In the genomic region with DNA sequence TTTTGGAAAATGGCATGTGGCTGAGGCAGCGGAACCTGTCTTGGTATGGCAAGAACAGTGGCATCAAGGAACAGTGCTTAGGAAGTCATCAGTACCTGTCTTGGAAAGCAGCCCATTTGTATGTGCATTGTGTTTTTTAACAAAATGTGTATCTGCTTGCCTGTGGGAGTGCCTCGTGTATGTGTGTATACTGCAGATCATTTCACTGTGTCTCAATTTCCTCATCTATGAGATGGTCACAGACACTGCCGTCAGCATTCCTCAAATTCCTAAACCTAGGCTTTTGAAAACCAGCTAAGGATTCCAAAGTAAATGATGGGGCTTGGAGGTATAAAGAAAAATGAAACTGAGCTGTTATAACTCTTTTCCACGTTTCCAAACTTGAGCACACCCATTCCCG, we compare ENCODE assay signal across 16 cellular contexts.
DNase-seq lines count a peak whose midpoint lies in the region; ATAC-seq and TF ChIP-seq lines count a peak whose summit lies in the region.
"Had no signal": no experiment of that assay in that cellular context is flagged by ENCODE, and none has a peak within 500 bp of the region (broad histone marks: within the 10 kb centered on the region; RNA-seq: fewer than 3 reads in every experiment).

No MANE protein-coding gene starts in this region.

- H3K4me1 Mint-ChIP-seq in HFFc6 (ENCODE audit: low read depth): peaks cover 54% of the 10 kb centered on the region
- H3K4me1 Mint-ChIP-seq in type B pancreatic cell (ENCODE audit: unreplicated experiment): peaks cover 32% of the 10 kb centered on the region

- H3K36me3 Mint-ChIP-seq in HFFc6 (ENCODE audit: low read depth) (no peaks in the 10 kb centered on the region), type B pancreatic cell (no peaks in the 10 kb centered on the region)
- H3K36me3 Mint-ChIP-seq: activated naive CD8-positive, alpha-beta T cell had no signal

- 78 to 87% methylated on average over 5 of the region's 5 CpGs for WGBS in thyroid gland, 2 donors

- H3K4me3 ChIP-seq in astrocyte of the spinal cord (ENCODE audit: low read depth, low read length): no peak overlapping the region
- no peak overlapping the region for H3K4me3 ChIP-seq in thyroid gland (replicated peaks in 1 of 3)
- H3K4me3 ChIP-seq: HAP-1, right lobe of liver had no signal

- no peaks in the 10 kb centered on the region for H3K4me1 ChIP-seq in thyroid gland
- H3K4me1 ChIP-seq: right lobe of liver had no signal

- intact Hi-C loops in thyroid gland (cut with DNase I): no loop called here

- H3K9me3 ChIP-seq in thyroid gland: no peaks in the 10 kb centered on the region
- H3K9me3 ChIP-seq: HAP-1, right lobe of liver had no signal

- no peaks in the 10 kb centered on the region; the same call in 1 of the 2 replicates for H3K27me3 Mint-ChIP-seq in HFFc6 (ENCODE audit: insufficient read depth)
- H3K27me3 Mint-ChIP-seq in type B pancreatic cell: no peaks in the 10 kb centered on the region
- H3K27me3 Mint-ChIP-seq: activated naive CD8-positive, alpha-beta T cell; natural killer cell treated with Interleukin-12 subunit alpha and Interleukin-12 subunit beta and Interleukin-15 and Interleukin-18, amount 100 ng/mL, for 72 hours; stimulated activated naive CD8-positive, alpha-beta T cell treated with anti-CD3 and anti-CD28 coated beads, Interleukin-15, Interleukin-2, amounts not matched to agents 100 ng/mL and 50 ng/mL, for 24 hours had no signal

- no peak for TF ChIP-seq POLR2A in thyroid gland (IDR thresholded peaks at IDR 0.05)

- in situ Hi-C loops in astrocyte of the spinal cord (cut with HindIII; ENCODE audit: low sequenced_read_pairs): no loop called here

- H3K36me3 ChIP-seq in thyroid gland: no peaks in the 10 kb centered on the region
- H3K36me3 ChIP-seq: HAP-1, right lobe of liver had no signal

- TF ChIP-seq CTCF in HFFc6 (IDR thresholded peaks at IDR 0.05) (no peak), astrocyte of the spinal cord (IDR thresholded peaks at IDR 0.05; ENCODE audit: low read depth, low read length) (no peak), type B pancreatic cell (conservative IDR thresholded peaks at IDR 0.05) (no peak), thyroid gland (IDR thresholded peaks at IDR 0.05) (no peak)

- DNase-seq in HFFc6 (peak; percentile 9), astrocyte of the spinal cord (ENCODE audit: low read depth, low spot score) (peak; percentile 9), iris pigment epithelial cell (ENCODE audit: low read depth) (peak; percentile 59), type B pancreatic cell (ENCODE audit: extremely low spot score, unreplicated experiment) (no peak), SIG-M5 treated with dmso at 0.1 percent for 504 hours (lab: John Stamatoyannopoulos, UW; ENCODE audit: unreplicated experiment) (no peak), thyroid gland (no peak)
- DNase-seq: NCI-H2029 treated with DMSO at 0.1 percent for 48 hours, right lobe of liver, SHP77 treated with DMSO at 0.1 percent for 48 hours had no signal

- H3K9me3 Mint-ChIP-seq in HFFc6 (no peaks in the 10 kb centered on the region), type B pancreatic cell (no peaks in the 10 kb centered on the region)

- H3K27me3 ChIP-seq in thyroid gland: no peaks in the 10 kb centered on the region
- H3K27me3 ChIP-seq: right lobe of liver had no signal

- ATAC-seq in activated CD4-positive, CD25-positive, alpha-beta regulatory T cell treated with anti-CD3 and anti-CD28 coated beads, Interleukin-2, amount 50 U/mL, for 24 hours: no peak
- ATAC-seq: left lobe of liver; natural killer cell treated with Interleukin-12 subunit alpha and Interleukin-12 subunit beta and Interleukin-15 and Interleukin-18, amount 100 ng/mL, for 72 hours; right lobe of liver had no signal

- H3K27ac Mint-ChIP-seq in HFFc6 (peak overlapping the region; percentile 59), type B pancreatic cell (peak overlapping the region; percentile 0)
- H3K27ac Mint-ChIP-seq: activated naive CD8-positive, alpha-beta T cell; natural killer cell treated with Interleukin-12 subunit alpha and Interleukin-12 subunit beta and Interleukin-15 and Interleukin-18, amount 100 ng/mL, for 72 hours; stimulated activated naive CD8-positive, alpha-beta T cell treated with anti-CD3 and anti-CD28 coated beads, Interleukin-15, Interleukin-2, amounts not matched to agents 100 ng/mL and 50 ng/mL, for 24 hours had no signal

- H3K4me3 Mint-ChIP-seq in HFFc6 (peak overlapping the region; percentile 81), type B pancreatic cell (no peak overlapping the region)
- H3K4me3 Mint-ChIP-seq: activated naive CD8-positive, alpha-beta T cell; natural killer cell treated with Interleukin-12 subunit alpha and Interleukin-12 subunit beta and Interleukin-15 and Interleukin-18, amount 100 ng/mL, for 72 hours; stimulated activated naive CD8-positive, alpha-beta T cell treated with anti-CD3 and anti-CD28 coated beads, Interleukin-15, Interleukin-2, amounts not matched to agents 100 ng/mL and 50 ng/mL, for 24 hours had no signal

- H3K27ac ChIP-seq in thyroid gland: no peak overlapping the region
- H3K27ac ChIP-seq: HL-60, right lobe of liver had no signal

Comparison
In these comparisons a context has a peak if more than half of its experiments do, and no peak if none do; other contexts are left out.
1. DNase-seq: peak in HFFc6 (single experiment), astrocyte of the spinal cord (single experiment) and iris pigment epithelial cell (single experiment); none in type B pancreatic cell (single experiment), SIG-M5 treated with dmso at 0.1 percent for 504 hours (single experiment) and thyroid gland (0 of 2).